9 cellular contexts compared by ENCODE assay signal in the genomic region with DNA sequence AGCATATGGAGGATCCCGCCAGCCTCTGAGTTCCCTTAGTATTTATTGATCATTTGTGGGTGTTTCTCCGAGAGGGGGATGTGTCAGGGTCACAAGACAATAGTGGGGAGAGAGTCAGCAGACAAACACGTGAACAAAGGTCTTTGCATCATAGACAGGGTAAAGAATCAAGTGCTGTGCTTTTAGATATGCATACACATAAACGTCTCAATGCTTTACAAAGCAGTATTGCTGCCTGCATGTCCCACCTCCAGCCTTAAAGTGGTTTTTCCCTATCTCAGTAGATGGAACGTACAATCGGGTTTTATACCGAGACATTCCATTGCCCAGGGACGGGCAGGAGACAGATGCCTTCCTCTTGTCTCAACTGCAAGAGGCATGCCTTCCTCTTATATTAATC. TPM values are rescaled to one million over a fixed set of nuclear protein-coding genes. Genes with fewer than 3 reads are reported as not detected.
DNase-seq lines count a peak whose midpoint lies in the region; ATAC-seq, FAIRE-seq and TF ChIP-seq lines count a peak whose summit lies in the region.
"Not testable (repeated sequence)": the region's sequence is repeated elsewhere in the genome, so short reads cannot be mapped to it uniquely, and the experiment has no call there.
"Had no signal": no experiment of that assay in that cellular context is flagged by ENCODE, and none has a peak within 500 bp of the region (broad histone marks: within the 10 kb centered on the region; RNA-seq: fewer than 3 reads in every experiment).

No MANE protein-coding gene starts in this region.

- peak overlapping the region; percentile 90 to 93 (median 93) for H3K4me3 Mint-ChIP-seq in CD4-positive, CD25-positive, alpha-beta regulatory T cell
- H3K4me3 Mint-ChIP-seq in activated B cell treated with CpG ODN at 0.5 μM for 24 hours = peak overlapping the region; percentile 81

- not testable (repeated sequence) for DNase-seq in CD4-positive, CD25-positive, alpha-beta regulatory T cell; LNCaP clone FGC (ENCODE audit: low read depth); activated B cell treated with CpG ODN at 0.5 μM for 24 hours; adrenal gland; esophagus muscularis mucosa (ENCODE audit: extremely low spot score); lower lobe of right lung; pancreas; thyroid gland

- CTCF ChIA-PET in activated B cell treated with CpG ODN at 0.5 μM for 24 hours (lab: Charles Lee) = not testable (repeated sequence)

- H3K36me3 ChIP-seq in CD4-positive, CD25-positive, alpha-beta regulatory T cell (ENCODE audit: control insufficient read depth, insufficient read depth, low read length); adrenal gland (replicated peaks in 1 of 2); esophagus muscularis mucosa; lower lobe of right lung; pancreas; thyroid gland: not testable (repeated sequence)

- not testable (repeated sequence) for TF ChIP-seq EP300 in esophagus muscularis mucosa (IDR thresholded peaks at IDR 0.05)

- intact Hi-C loops in activated B cell treated with CpG ODN at 0.5 μM for 24 hours (cut with micrococcal nuclease) = loop anchor here (1.0 kb wide), 1 partner anchor 52 kb away; no protein-coding TSS in a partner anchor
- intact Hi-C loops in adrenal gland (cut with DNase I); esophagus muscularis mucosa (cut with DNase I); lower lobe of right lung (cut with DNase I); pancreas (cut with DNase I); thyroid gland (cut with DNase I): not testable (repeated sequence)

- ATAC-seq in CD4-positive, CD25-positive, alpha-beta regulatory T cell (ENCODE audit: low read depth in 2 of 2); activated B cell treated with CpG ODN at 0.5 μM for 24 hours (ENCODE audit: low read depth); lower lobe of right lung: not testable (repeated sequence)
- ATAC-seq in pancreas = peak in 2 of 4 donors; percentile 2 to 3

- not testable (repeated sequence) for TF ChIP-seq POLR2A in adrenal gland (IDR thresholded peaks at IDR 0.05); esophagus muscularis mucosa (IDR thresholded peaks at IDR 0.05; ENCODE audit: low read depth); thyroid gland (IDR thresholded peaks at IDR 0.05)

- FAIRE-seq in pancreas (lab: Jason Lieb, UNC) = not testable (repeated sequence)

- POLR2A ChIA-PET in activated B cell treated with CpG ODN at 0.5 μM for 24 hours (lab: Charles Lee) = not testable (repeated sequence)

- TF ChIP-seq CTCF in LNCaP clone FGC (IDR thresholded peaks at IDR 0.05; ENCODE audit: control insufficient read depth, extremely low read depth, insufficient read depth); activated B cell treated with CpG ODN at 0.5 μM for 24 hours (IDR thresholded peaks at IDR 0.05); adrenal gland (IDR thresholded peaks at IDR 0.05); esophagus muscularis mucosa (IDR thresholded peaks at IDR 0.05); lower lobe of right lung (IDR thresholded peaks at IDR 0.05); pancreas (IDR thresholded peaks at IDR 0.05); thyroid gland (IDR thresholded peaks at IDR 0.05): not testable (repeated sequence)

- peaks cover 3 to 54% (median 25%) of the 10 kb centered on the region in 4 donors for H3K4me1 Mint-ChIP-seq in CD4-positive, CD25-positive, alpha-beta regulatory T cell
- H3K4me1 Mint-ChIP-seq in activated B cell treated with CpG ODN at 0.5 μM for 24 hours = peaks cover 69% of the 10 kb centered on the region

- WGBS in adrenal gland, 4 donors = 45 to 59% (median 56%) methylated on average over 6 to 8 of the region's 8 CpGs
- WGBS in esophagus muscularis mucosa = 39% methylated on average over 8 of the region's 8 CpGs
- WGBS in pancreas, 2 donors = 28 to 30% methylated on average over 6 to 7 of the region's 8 CpGs
- 38 to 53% methylated on average over 8 of the region's 8 CpGs for WGBS in thyroid gland, 2 donors

- not testable (repeated sequence) for H3K27me3 Mint-ChIP-seq in CD4-positive, CD25-positive, alpha-beta regulatory T cell; activated B cell treated with CpG ODN at 0.5 μM for 24 hours

- not testable (repeated sequence) for H3K36me3 Mint-ChIP-seq in CD4-positive, CD25-positive, alpha-beta regulatory T cell; activated B cell treated with CpG ODN at 0.5 μM for 24 hours (ENCODE audit: low read depth)

- H3K9me3 Mint-ChIP-seq in CD4-positive, CD25-positive, alpha-beta regulatory T cell; activated B cell treated with CpG ODN at 0.5 μM for 24 hours: not testable (repeated sequence)

- peaks cover 21% of the 10 kb centered on the region for H3K4me1 ChIP-seq in CD4-positive, CD25-positive, alpha-beta regulatory T cell (ENCODE audit: control insufficient read depth, insufficient read depth, low read length, poor library complexity, severe bottlenecking)
- H3K4me1 ChIP-seq in adrenal gland (replicated peaks in 1 of 2); pancreas: not testable (repeated sequence)
- peaks cover 9 to 32% (median 27%) of the 10 kb centered on the region in 4 donors for H3K4me1 ChIP-seq in esophagus muscularis mucosa
- peaks cover 49% of the 10 kb centered on the region for H3K4me1 ChIP-seq in lower lobe of right lung
- H3K4me1 ChIP-seq in thyroid gland = peaks cover 7 to 19% of the 10 kb centered on the region in 2 donors

- H3K4me3 ChIP-seq in CD4-positive, CD25-positive, alpha-beta regulatory T cell (ENCODE audit: low read depth, low read length) = not testable (repeated sequence)
- peak overlapping the region; percentile 60 for H3K4me3 ChIP-seq in LNCaP clone FGC (ENCODE audit: low read depth, low read length)
- peak overlapping the region in 1 of 4 donors; percentile 68 for H3K4me3 ChIP-seq in adrenal gland
- H3K4me3 ChIP-seq in esophagus muscularis mucosa = peak overlapping the region; percentile 66 to 88 (median 74)
- peak overlapping the region; percentile 74 for H3K4me3 ChIP-seq in lower lobe of right lung
- H3K4me3 ChIP-seq in pancreas = peak overlapping the region in 2 of 4 donors; percentile 48 to 68
- H3K4me3 ChIP-seq in thyroid gland (replicated peaks in 1 of 3) = peak overlapping the region in 1 of 3 donors; percentile 44

- H3K27ac Mint-ChIP-seq in CD4-positive, CD25-positive, alpha-beta regulatory T cell = peak overlapping the region; percentile 89 to 98 (median 90)
- H3K27ac Mint-ChIP-seq in activated B cell treated with CpG ODN at 0.5 μM for 24 hours = peak overlapping the region; percentile 76

- H3K27ac ChIP-seq in CD4-positive, CD25-positive, alpha-beta regulatory T cell (ENCODE audit: insufficient read depth, low read length, poor library complexity, severe bottlenecking) = peak overlapping the region; percentile 63
- peak overlapping the region in 3 of 5 donors; percentile 62 to 89 (median 86) for H3K27ac ChIP-seq in adrenal gland
- peak overlapping the region; percentile 79 to 89 (median 85) for H3K27ac ChIP-seq in esophagus muscularis mucosa (replicated peaks in 1 of 4)
- H3K27ac ChIP-seq in lower lobe of right lung = peak overlapping the region; percentile 91
- H3K27ac ChIP-seq in pancreas = peak overlapping the region in 3 of 4 donors; percentile 70 to 95 (median 94)
- H3K27ac ChIP-seq in thyroid gland = peak overlapping the region; percentile 92 to 98 (median 97)

- not testable (repeated sequence) for H3K9me3 ChIP-seq in CD4-positive, CD25-positive, alpha-beta regulatory T cell (ENCODE audit: control insufficient read depth in 2 of 2, low read length in 2 of 2); adrenal gland (replicated peaks in 1 of 3); esophagus muscularis mucosa; lower lobe of right lung; pancreas; thyroid gland

- H3K27me3 ChIP-seq in CD4-positive, CD25-positive, alpha-beta regulatory T cell (ENCODE audit: control insufficient read depth, insufficient read depth, low read length); adrenal gland; esophagus muscularis mucosa; lower lobe of right lung (ENCODE audit: low read depth); pancreas; thyroid gland: not testable (repeated sequence)

RNA-seq across cellular contexts. Expression of a gene that starts 5.0 kb away (rescaled TPM):
- total RNA-seq in CD4-positive, CD25-positive, alpha-beta regulatory T cell = 111 TPM
- polyA plus RNA-seq in CD4-positive, CD25-positive, alpha-beta regulatory T cell = 100 to 1,000 TPM in 1 of 4 donors, 10 to 100 TPM in 3; 82.5 to 137 (median 89.4) TPM
- 64.2 and 64.8 TPM in 2 replicates for total RNA-seq in activated B cell treated with CpG ODN at 0.5 μM for 24 hours
- 10 to 100 TPM; 17.6 to 44.4 (median 26.4) TPM for total RNA-seq in adrenal gland
- 10 to 100 TPM; 20.6 to 42.0 (median 39.6) TPM for polyA plus RNA-seq in adrenal gland
- total RNA-seq in esophagus muscularis mucosa = 10 to 100 TPM; 13.8 to 34.6 (median 22.2) TPM
- total RNA-seq in lower lobe of right lung = 211 TPM
- total RNA-seq in pancreas = 10 to 100 TPM in 3 of 6 donors, 1 to 10 TPM in 3; 4.9 to 21.4 (median 10.0) TPM
- polyA plus RNA-seq in pancreas = 10 to 100 TPM; 10.3 to 12.0 TPM
- total RNA-seq in thyroid gland = 10 to 100 TPM; 35.4 to 62.6 (median 51.5) TPM
- total RNA-seq: G401 had no signal

RNA-seq across cellular contexts. Expression of a gene that starts 59.2 kb away (rescaled TPM):
- total RNA-seq in CD4-positive, CD25-positive, alpha-beta regulatory T cell = 119 TPM
- polyA plus RNA-seq in CD4-positive, CD25-positive, alpha-beta regulatory T cell = 10 to 100 TPM; 34.8 to 52.7 (median 44.0) TPM
- total RNA-seq in activated B cell treated with CpG ODN at 0.5 μM for 24 hours = 32.6 and 34.4 TPM in 2 replicates
- total RNA-seq in adrenal gland = 10 to 100 TPM in 1 of 8 donors, 1 to 10 TPM in 7; 2.9 to 31.3 (median 5.1) TPM
- 10 to 100 TPM in 1 of 3 donors, 1 to 10 TPM in 2; 3.1 to 10.4 (median 4.7) TPM for polyA plus RNA-seq in adrenal gland
- 10 to 100 TPM in 1 of 4 donors, 1 to 10 TPM in 3; 5.4 to 19.7 (median 7.0) TPM for total RNA-seq in esophagus muscularis mucosa
- total RNA-seq in lower lobe of right lung = 35.5 TPM
- total RNA-seq in pancreas = 1 to 10 TPM; 2.0 to 5.4 (median 4.5) TPM
- polyA plus RNA-seq in pancreas = 1 to 10 TPM; 3.2 to 3.3 TPM
- 10 to 100 TPM in 1 of 4 donors, 1 to 10 TPM in 3; 3.0 to 19.8 (median 7.1) TPM for total RNA-seq in thyroid gland
- total RNA-seq: G401 had no signal
